13 cellular contexts compared by ENCODE assay signal in the genomic region with DNA sequence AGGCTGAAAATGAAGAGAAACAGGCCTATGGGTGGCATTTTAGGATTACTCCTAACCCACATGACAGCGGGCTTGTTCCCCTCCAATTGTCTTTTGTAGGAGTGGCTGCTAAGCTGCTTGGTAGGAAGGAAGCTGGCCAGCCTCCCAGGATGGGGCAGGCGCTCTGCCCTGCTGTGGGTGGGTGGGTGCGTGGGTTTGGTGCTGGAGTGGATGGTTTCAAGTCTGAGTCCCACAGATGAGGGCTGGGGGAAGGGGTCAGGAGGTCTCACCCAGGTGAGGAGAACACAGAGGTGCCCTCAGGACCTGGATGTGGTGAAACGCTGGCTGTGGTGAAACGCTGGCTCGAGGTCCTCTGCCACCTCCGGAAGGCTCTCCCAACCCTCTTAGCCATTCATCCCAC.
DNase-seq lines count a peak whose midpoint lies in the region; ATAC-seq and TF ChIP-seq lines count a peak whose summit lies in the region.
"Had no signal": no experiment of that assay in that cellular context is flagged by ENCODE, and none has a peak within 500 bp of the region (broad histone marks: within the 10 kb centered on the region; RNA-seq: fewer than 3 reads in every experiment).

No MANE protein-coding gene starts in this region.

- BruUV-seq in IMR-90 (replicated peaks; lab: Mats Ljungman, UMichigan): no TSS peak

- no peak overlapping the region for H3K18ac ChIP-seq in IMR-90 (ENCODE audit: low read depth, low read length)

- CTCF ChIA-PET in IMR-90 (lab: Yijun Ruan, JAX): no interaction called here

- intact Hi-C loops in IMR-90 (cut with micrococcal nuclease): no loop called here

- H3K56ac ChIP-seq in IMR-90 (ENCODE audit: extremely low read depth, insufficient read depth, low read length): no peak overlapping the region

- no peak overlapping the region for H3K23ac ChIP-seq in IMR-90 (ENCODE audit: low read depth, low read length)

- no peaks in the 10 kb centered on the region for H3K4me1 ChIP-seq in IMR-90 (ENCODE audit: control insufficient read depth, insufficient read depth, low read length)

- TF ChIP-seq RAD21 in IMR-90 (IDR thresholded peaks at IDR 0.05; ENCODE audit: low read length): no peak

- no peak overlapping the region for H4K5ac ChIP-seq in IMR-90 (ENCODE audit: low read depth, low read length)

- dilution Hi-C loops in IMR-90 (cut with HindIII; ENCODE audit: low sequenced_read_pairs, unreplicated experiment): no loop called here

- H3K27me3 ChIP-seq in IMR-90 (ENCODE audit: control insufficient read depth, insufficient read depth, low read length): no peaks in the 10 kb centered on the region

- H3K4me3 ChIP-seq in IMR-90 (ENCODE audit: insufficient read depth, low read depth, low read length): no peak overlapping the region
- H3K4me3 ChIP-seq: GM12878, GM23248 had no signal

- no peaks in the 10 kb centered on the region for H3K9me1 ChIP-seq in IMR-90 (ENCODE audit: insufficient read depth, low read length)

- H2AFZ ChIP-seq in IMR-90 (replicated peaks; ENCODE audit: low read length, poor library complexity): peak overlapping the region; percentile 43
- H2AFZ ChIP-seq: GM23248 had no signal

- no peaks in the 10 kb centered on the region for H3K36me3 ChIP-seq in IMR-90 (ENCODE audit: control insufficient read depth, insufficient read depth, low read length)

- H4K8ac ChIP-seq in IMR-90 (ENCODE audit: low read depth in 2 of 2, low read length in 2 of 2): no peak overlapping the region

- no peak overlapping the region for H3K9ac ChIP-seq in IMR-90 (ENCODE audit: low read depth, low read length)
- H3K9ac ChIP-seq: GM23248, KMS-11 had no signal

- TF ChIP-seq POLR2A in IMR-90 (IDR thresholded peaks at IDR 0.05; ENCODE audit: low read depth, low read length): no peak

- H4K20me1 ChIP-seq in IMR-90 (ENCODE audit: insufficient read depth, low read length): no peaks in the 10 kb centered on the region

- no peaks in the 10 kb centered on the region for H3K79me1 ChIP-seq in IMR-90 (ENCODE audit: low read depth in 1 of 2, low read length in 2 of 2)

- in situ Hi-C loops in IMR-90 (cut with MboI; ENCODE audit: low sequenced_read_pairs): no loop called here

- no peak overlapping the region for H4K91ac ChIP-seq in IMR-90 (ENCODE audit: insufficient read depth, low read depth, low read length)

- H2AK9ac ChIP-seq in IMR-90 (replicated peaks; ENCODE audit: low read depth, low read length, poor library complexity): no peak overlapping the region

- no peak overlapping the region for H3K14ac ChIP-seq in IMR-90 (replicated peaks; ENCODE audit: low read depth, low read length)

- ATAC-seq in IMR-90 (ENCODE audit: low read depth) (no peak), HG03280 (IDR thresholded peaks at IDR 0.05; ENCODE audit: unreplicated experiment) (no peak)
- ATAC-seq: GM12878 had no signal

- H2BK15ac ChIP-seq in IMR-90 (ENCODE audit: low read depth, low read length): no peak overlapping the region

- H3K4ac ChIP-seq in IMR-90 (ENCODE audit: low read depth, low read length): no peak overlapping the region

- POLR2A ChIA-PET in IMR-90 (lab: Charles Lee; ENCODE audit: unreplicated experiment): no interaction called here

- no peak overlapping the region for H3K27ac ChIP-seq in IMR-90 (ENCODE audit: insufficient read depth, low read length)
- H3K27ac ChIP-seq: C4-2B, GM23248, KMS-11 had no signal

- no peaks in the 10 kb centered on the region; the same call in 1 of the 2 replicates for H3K9me3 ChIP-seq in IMR-90 (ENCODE audit: control insufficient read depth, insufficient read depth, low read length)

- peak; percentile 43 for DNase-seq in NCI-H2196 (lab: John Stamatoyannopoulos, UW; ENCODE audit: unreplicated experiment)
- no peak for DNase-seq in NCI-H2196 treated with DMSO at 0.1 percent for 48 hours (lab: John Stamatoyannopoulos, UW; ENCODE audit: unreplicated experiment)
- no peak for DNase-seq in IMR-90
- peak; percentile 80 for DNase-seq in NCI-H748 (lab: John Stamatoyannopoulos, UW; ENCODE audit: unreplicated experiment)
- DNase-seq in GDM1 (lab: John Stamatoyannopoulos, UW): no peak
- DNase-seq in epidermal melanocyte (ENCODE audit: insufficient read length, low spot score): no peak
- DNase-seq: CD4-positive, alpha-beta memory T cell; DMS53; GM23248 had no signal

- H3K4me2 ChIP-seq in IMR-90 (ENCODE audit: low read depth, low read length): no peak overlapping the region
- H3K4me2 ChIP-seq: KMS-11 had no signal

- H2BK20ac ChIP-seq in IMR-90 (ENCODE audit: low read depth, low read length): no peak overlapping the region

- WGBS in IMR-90 (ENCODE audit: extremely low coverage in 2 of 2, insufficient read length in 1 of 2), 2 experiments: no CpG with 5 or more reads among the region's 7 CpGs

- H2AK5ac ChIP-seq in IMR-90 (ENCODE audit: low read depth, low read length): no peak overlapping the region

- no peak overlapping the region for H2BK5ac ChIP-seq in IMR-90 (ENCODE audit: low read depth, low read length, poor library complexity, severe bottlenecking)

- TF ChIP-seq CTCF in IMR-90 (conservative IDR thresholded peaks at IDR 0.05; ENCODE audit: low read depth, low read length): no peak

- no peak overlapping the region for H2BK120ac ChIP-seq in IMR-90 (ENCODE audit: low read depth, low read length)

TF ChIP-seq in IMR-90, 13 proteins besides CTCF, POLR2A, EP300 and RAD21:
- no peak for TF ChIP-seq SMC3 (IDR thresholded peaks at IDR 0.05; ENCODE audit: low read depth, low read length)
- TF ChIP-seq, protein P1, sequence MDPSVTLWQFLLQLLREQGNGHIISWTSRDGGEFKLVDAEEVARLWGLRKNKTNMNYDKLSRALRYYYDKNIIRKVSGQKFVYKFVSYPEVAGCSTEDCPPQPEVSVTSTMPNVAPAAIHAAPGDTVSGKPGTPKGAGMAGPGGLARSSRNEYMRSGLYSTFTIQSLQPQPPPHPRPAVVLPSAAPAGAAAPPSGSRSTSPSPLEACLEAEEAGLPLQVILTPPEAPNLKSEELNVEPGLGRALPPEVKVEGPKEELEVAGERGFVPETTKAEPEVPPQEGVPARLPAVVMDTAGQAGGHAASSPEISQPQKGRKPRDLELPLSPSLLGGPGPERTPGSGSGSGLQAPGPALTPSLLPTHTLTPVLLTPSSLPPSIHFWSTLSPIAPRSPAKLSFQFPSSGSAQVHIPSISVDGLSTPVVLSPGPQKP (IDR thresholded peaks at IDR 0.05; ENCODE audit: borderline replicate concordance, low read depth, low read length): no peak
- TF ChIP-seq, protein P2, sequence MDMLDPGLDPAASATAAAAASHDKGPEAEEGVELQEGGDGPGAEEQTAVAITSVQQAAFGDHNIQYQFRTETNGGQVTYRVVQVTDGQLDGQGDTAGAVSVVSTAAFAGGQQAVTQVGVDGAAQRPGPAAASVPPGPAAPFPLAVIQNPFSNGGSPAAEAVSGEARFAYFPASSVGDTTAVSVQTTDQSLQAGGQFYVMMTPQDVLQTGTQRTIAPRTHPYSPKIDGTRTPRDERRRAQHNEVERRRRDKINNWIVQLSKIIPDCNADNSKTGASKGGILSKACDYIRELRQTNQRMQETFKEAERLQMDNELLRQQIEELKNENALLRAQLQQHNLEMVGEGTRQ (IDR thresholded peaks at IDR 0.05; ENCODE audit: low read depth, low read length): no peak
- no peak for TF ChIP-seq MAFK (IDR thresholded peaks at IDR 0.05; ENCODE audit: low read depth, low read length)
- TF ChIP-seq MXI1 (IDR thresholded peaks at IDR 0.05; ENCODE audit: borderline replicate concordance, low read depth, low read length): no peak
- TF ChIP-seq RFX5 (IDR thresholded peaks at IDR 0.05; ENCODE audit: low read depth, low read length): no peak
- TF ChIP-seq CEBPB (IDR thresholded peaks at IDR 0.05; ENCODE audit: low read depth, low read length): no peak
- TF ChIP-seq CHD1 (IDR thresholded peaks at IDR 0.05; ENCODE audit: low read depth, low read length): no peak

Comparison
In these comparisons a context has a peak if more than half of its experiments do, and no peak if none do; other contexts are left out.
1. DNase-seq: peak in NCI-H2196 (single experiment) and NCI-H748 (single experiment); none in NCI-H2196 treated with DMSO at 0.1 percent for 48 hours (single experiment), IMR-90 (single experiment), GDM1 (single experiment) and epidermal melanocyte (single experiment).